21 cellular contexts compared by ENCODE assay signal in the genomic region with DNA sequence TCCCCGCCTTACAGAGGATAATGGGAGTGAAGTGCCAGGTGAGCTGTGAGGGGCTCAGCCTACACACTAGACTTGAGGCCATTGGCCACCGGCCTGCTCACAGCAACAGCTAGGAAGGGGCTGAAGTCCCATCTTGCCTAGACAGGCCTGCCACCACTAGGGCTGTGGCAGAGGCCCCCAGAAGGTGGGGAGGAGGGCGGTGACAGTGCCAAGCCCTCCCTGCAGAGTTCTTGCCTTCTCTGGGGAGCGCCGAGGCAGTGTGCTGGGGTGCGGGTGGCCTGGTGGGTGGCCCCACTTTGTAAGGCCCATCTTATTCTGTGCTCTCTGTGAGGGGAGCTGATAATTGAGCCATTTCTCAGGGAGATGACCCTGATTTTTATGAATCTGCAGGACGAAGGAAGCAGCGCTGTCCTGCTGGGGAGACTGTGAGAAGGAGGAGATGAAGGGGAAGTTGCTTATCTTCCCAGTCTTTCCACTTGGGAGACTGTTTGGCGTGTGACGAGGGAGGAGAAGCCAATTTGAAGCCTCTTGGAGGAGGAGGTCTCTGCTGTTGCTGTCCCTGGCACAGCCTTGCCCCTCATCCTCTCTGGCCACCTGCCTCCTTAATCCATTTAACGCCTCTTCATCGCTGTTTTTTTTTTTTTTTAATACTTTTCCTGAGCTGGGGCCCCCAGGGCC.
DNase-seq lines count a peak whose midpoint lies in the region; ATAC-seq and TF ChIP-seq lines count a peak whose summit lies in the region.
"Had no signal": no experiment of that assay in that cellular context is flagged by ENCODE, and none has a peak within 500 bp of the region (broad histone marks: within the 10 kb centered on the region; RNA-seq: fewer than 3 reads in every experiment).

No MANE protein-coding gene starts in this region.

- no peaks in the 10 kb centered on the region for H4K20me1 ChIP-seq in H9 (ENCODE audit: control insufficient read depth, insufficient read depth, insufficient read length)

- H3K9me3 Mint-ChIP-seq in H9: peaks cover 0 to 2% of the 10 kb centered on the region in 2 experiments; a peak in 1 of 5 replicates
- H3K9me3 Mint-ChIP-seq: activated naive CD4-positive, alpha-beta T cell treated with anti-CD3 and anti-CD28 coated beads, Interleukin-2, amount 10 ng/mL, durations not matched to agents 7 days and 5 days had no signal

- H3K23ac ChIP-seq in H9 (ENCODE audit: insufficient read length, low read depth, low read length): no peak overlapping the region

- POLR2A ChIA-PET in Panc1 (lab: Charles Lee): no interaction called here

- no peak overlapping the region for H3K56ac ChIP-seq in H9 (ENCODE audit: insufficient read length, low read depth, low read length)

- intact Hi-C loops in Panc1 (cut with micrococcal nuclease; ENCODE audit: unreplicated experiment): no loop called here
- intact Hi-C loops in left ventricle myocardium superior (cut with micrococcal nuclease): no loop called here
- intact Hi-C loops in ovary (cut with DNase I): no loop called here

- no peak overlapping the region for H2BK120ac ChIP-seq in H9 (ENCODE audit: low read depth, low read length, poor library complexity, severe bottlenecking)

- H2BK5ac ChIP-seq in H9 (ENCODE audit: insufficient read length, low read length): no peak overlapping the region

- CTCF ChIA-PET in Panc1 (lab: Charles Lee): interaction anchor here (0.6 kb wide), 1 partner anchor 50 kb away, joined by 4 read pairs; no protein-coding TSS in a partner anchor

- no peak overlapping the region for H3K4ac ChIP-seq in H9 (ENCODE audit: low read depth, low read length)

- H3K27me3 Mint-ChIP-seq in H9 (ENCODE audit: low read depth): peaks cover 7% of the 10 kb centered on the region

- H2AK5ac ChIP-seq in H9 (ENCODE audit: insufficient read length, low read length): no peak overlapping the region

- H3K9ac ChIP-seq in H9 (ENCODE audit: extremely low read depth, insufficient read length, low read length): no peak overlapping the region

- no peak overlapping the region for H3K4me2 ChIP-seq in H9 (ENCODE audit: insufficient read depth, insufficient read length, low read length)

- H3K4me3 ChIP-seq in Panc1 (ENCODE audit: low read depth in 2 of 2, low read length in 2 of 2): no peak overlapping the region
- no peak overlapping the region for H3K4me3 ChIP-seq in ovary
- H3K4me3 ChIP-seq: coronary artery, pancreas, PC-9, skin epidermis had no signal

- H3K18ac ChIP-seq in H9 (ENCODE audit: insufficient read length, low read depth, low read length): no peak overlapping the region

- H2BK12ac ChIP-seq in H9 (ENCODE audit: insufficient read length, low read depth, low read length): no peak overlapping the region

- peaks cover 61 to 62% of the 10 kb centered on the region in 2 experiments for H3K4me1 Mint-ChIP-seq in H9
- H3K4me1 Mint-ChIP-seq: activated naive CD4-positive, alpha-beta T cell treated with anti-CD3 and anti-CD28 coated beads, Interleukin-2, amount 10 ng/mL, durations not matched to agents 7 days and 5 days had no signal

- WGBS in H9 (ENCODE audit: extremely low coverage, insufficient read length, low lambda C conversion rate): no CpG with 5 or more reads among the region's 12 CpGs
- 58 to 68% (median 62%) methylated on average over 12 of the region's 12 CpGs for WGBS in ovary, 3 donors

- H3K36me3 ChIP-seq in Panc1 (ENCODE audit: control insufficient read depth, insufficient read depth, low read length): no peaks in the 10 kb centered on the region
- H3K36me3 ChIP-seq in ovary: no peaks in the 10 kb centered on the region
- H3K36me3 ChIP-seq: pancreas had no signal

- H3K14ac ChIP-seq in H9 (ENCODE audit: insufficient read depth, low read length): peak overlapping the region; percentile 11; the same call in 1 of the 2 replicates

- H3K27me3 ChIP-seq in H9 (ENCODE audit: insufficient read depth, low read length): no peaks in the 10 kb centered on the region
- no peaks in the 10 kb centered on the region for H3K27me3 ChIP-seq in Panc1 (ENCODE audit: control insufficient read depth, insufficient read depth, low read length)
- H3K27me3 ChIP-seq in ovary: no peaks in the 10 kb centered on the region
- H3K27me3 ChIP-seq: pancreas had no signal

- no peak overlapping the region for H4K8ac ChIP-seq in H9 (replicated peaks; ENCODE audit: insufficient read length, low read depth, low read length)

- H2BK20ac ChIP-seq in H9 (ENCODE audit: low read depth, low read length, poor library complexity, severe bottlenecking): no peak overlapping the region

- H3K4me3 Mint-ChIP-seq in H9: no peak overlapping the region
- H3K4me3 Mint-ChIP-seq: activated naive CD4-positive, alpha-beta T cell treated with anti-CD3 and anti-CD28 coated beads, Interleukin-2, amount 10 ng/mL, durations not matched to agents 7 days and 5 days had no signal

- peak overlapping the region in 2 of 3 experiments; percentile 57 to 73; a peak in 2 of 7 replicates for H3K27ac Mint-ChIP-seq in H9
- H3K27ac Mint-ChIP-seq: activated naive CD4-positive, alpha-beta T cell treated with anti-CD3 and anti-CD28 coated beads, Interleukin-2, amount 10 ng/mL, durations not matched to agents 7 days and 5 days had no signal

- no peaks in the 10 kb centered on the region for H3K23me2 ChIP-seq in H9 (ENCODE audit: insufficient read length, low read depth, low read length, poor library complexity, severe bottlenecking)

- H3K9me3 ChIP-seq in H9 (ENCODE audit: control insufficient read depth, low read depth, low read length) (no peaks in the 10 kb centered on the region), Panc1 (ENCODE audit: control insufficient read depth, insufficient read depth, low read depth, low read length) (no peaks in the 10 kb centered on the region), ovary (no peaks in the 10 kb centered on the region)
- H3K9me3 ChIP-seq: pancreas had no signal

- TF ChIP-seq CTCF in H9 (conservative IDR thresholded peaks at IDR 0.05) (no peak), Panc1 (IDR thresholded peaks at IDR 0.05) (no peak), ovary (IDR thresholded peaks at IDR 0.05) (no peak)

- no TSS peak for BruUV-seq in Panc1 (replicated peaks; lab: Mats Ljungman, UMichigan)

- H3K79me2 ChIP-seq in H9 (ENCODE audit: insufficient read depth, low read length): no peaks in the 10 kb centered on the region

- H3K4me1 ChIP-seq in H9 (ENCODE audit: insufficient read depth, low read length): no peaks in the 10 kb centered on the region; the same call in 1 of the 2 replicates
- peaks cover 8% of the 10 kb centered on the region; the same call in 1 of the 2 replicates for H3K4me1 ChIP-seq in Panc1 (ENCODE audit: control insufficient read depth, insufficient read depth, low read length)
- H3K4me1 ChIP-seq in ovary (ENCODE audit: insufficient read depth): peaks cover 25% of the 10 kb centered on the region
- H3K4me1 ChIP-seq: pancreas had no signal

- no peak overlapping the region for H4K91ac ChIP-seq in H9 (ENCODE audit: insufficient read length, low read depth, low read length)

- no peak overlapping the region for H3T11ph ChIP-seq in H9 (ENCODE audit: low read length)

- H3K27ac ChIP-seq in H9 (ENCODE audit: insufficient read length, low read depth, low read length) (no peak overlapping the region), Panc1 (ENCODE audit: low read length) (peak overlapping the region; percentile 41), ovary (peak overlapping the region; percentile 45 to 73)
- H3K27ac ChIP-seq: pancreas, PC-9 had no signal

- H3K36me3 Mint-ChIP-seq in H9 (ENCODE audit: insufficient read depth in 1 of 3, low read depth in 3 of 3): peaks cover 0 to 15% (median 0%) of the 10 kb centered on the region in 3 experiments; a peak in 1 of 7 replicates
- H3K36me3 Mint-ChIP-seq: activated naive CD4-positive, alpha-beta T cell treated with anti-CD3 and anti-CD28 coated beads, Interleukin-2, amount 10 ng/mL, durations not matched to agents 7 days and 5 days had no signal

- TF ChIP-seq POLR2A in ovary (IDR thresholded peaks at IDR 0.05) (no peak), GM18505 (IDR thresholded peaks at IDR 0.05; ENCODE audit: borderline replicate concordance, extremely low read depth, insufficient read depth, insufficient read length) (no peak)

- in situ Hi-C loops in Panc1 (cut with HindIII; ENCODE audit: low pct_unique_long_range_greater_than_20kb, low sequenced_read_pairs): no loop called here

- H2AFZ ChIP-seq in H9 (ENCODE audit: low read length): no peak overlapping the region
- H2AFZ ChIP-seq: PC-9 had no signal

- no peak for DNase-seq in H9
- DNase-seq in Panc1 (ENCODE audit: low read depth, low spot score): no peak
- peak; percentile 22 for DNase-seq in left ventricle myocardium superior
- DNase-seq in ovary: peak in 2 of 5 donors; percentile 29 to 43
- no peak for DNase-seq in SW 1271 (lab: John Stamatoyannopoulos, UW)
- DNase-seq: activated CD4-positive, alpha-beta T cell treated with anti-CD3 and anti-CD28 coated beads, Interleukin-2, amount 50 U/mL, for 1 hour; activated naive CD4-positive, alpha-beta T cell treated with anti-CD3 and anti-CD28 coated beads, Interleukin-2, amount 10 ng/mL, durations not matched to agents 7 days and 5 days; HCEC 1CT; KG1; NCI-H1092 treated with DMSO at 0.1 percent for 48 hours; NCI-H2107; NCI-H748 treated with DMSO at 0.1 percent for 48 hours; PC-9; stimulated activated CD4-positive, alpha-beta T cell treated with anti-CD3 and anti-CD28 coated beads, Interleukin-4, amount 100 ng/mL, for 4 hours; substantia nigra had no signal

- H3K79me1 ChIP-seq in H9 (ENCODE audit: insufficient read depth, low read depth, low read length, poor library complexity, severe bottlenecking): no peaks in the 10 kb centered on the region

- no peak for TF ChIP-seq EP300 in ovary (IDR thresholded peaks at IDR 0.05)

- no peak overlapping the region for H2BK15ac ChIP-seq in H9 (ENCODE audit: low read depth, low read length)

- no peak overlapping the region for H4K5ac ChIP-seq in H9 (ENCODE audit: insufficient read length, low read depth, low read length)

- ATAC-seq in Panc1 (peak; percentile 26), left ventricle myocardium superior (peak; percentile 14), GM18505 (IDR thresholded peaks at IDR 0.05; ENCODE audit: unreplicated experiment) (no peak), HG03139 (IDR thresholded peaks at IDR 0.05; ENCODE audit: unreplicated experiment) (no peak), HG03442 (IDR thresholded peaks at IDR 0.05; ENCODE audit: unreplicated experiment) (no peak)

Comparison
In these comparisons a context has a peak if more than half of its experiments do, and no peak if none do; other contexts are left out.
1. ATAC-seq: peak in Panc1 (single experiment) and left ventricle myocardium superior (single experiment); none in GM18505 (single experiment), HG03139 (single experiment) and HG03442 (single experiment).